18 cellular contexts compared by ENCODE assay signal in the genomic region with DNA sequence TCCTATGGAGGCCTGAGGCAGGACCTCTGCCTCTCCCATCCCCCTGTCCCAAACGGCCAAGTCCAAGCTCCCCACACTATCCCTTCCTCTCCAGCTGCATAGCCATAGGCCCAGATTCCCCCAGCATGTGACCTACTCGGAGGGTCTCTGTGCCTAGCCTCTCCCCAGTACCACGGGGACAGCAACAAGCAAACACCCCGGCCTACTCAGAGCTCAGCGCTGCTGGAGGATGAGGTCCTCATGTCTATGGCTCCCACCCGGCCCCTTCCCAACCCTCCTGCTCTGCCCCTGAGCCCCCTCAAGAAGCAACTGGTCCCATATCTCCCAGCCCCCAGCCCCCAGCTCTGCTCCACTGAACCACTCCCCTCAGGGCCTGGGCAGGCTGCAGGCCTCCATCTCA. TPM values are rescaled to one million over a fixed set of nuclear protein-coding genes. Genes with fewer than 3 reads are reported as not detected.
DNase-seq lines count a peak whose midpoint lies in the region; ATAC-seq lines count a peak whose summit lies in the region.
"Had no signal": no experiment of that assay in that cellular context is flagged by ENCODE, and none has a peak within 500 bp of the region (broad histone marks: within the 10 kb centered on the region; RNA-seq: fewer than 3 reads in every experiment).

No MANE protein-coding gene starts in this region.

- H3K4me1 Mint-ChIP-seq in activated naive CD8-positive, alpha-beta T cell (ENCODE audit: low read depth), result peaks cover 48% of the 10 kb centered on the region
- H3K4me1 Mint-ChIP-seq in activated naive CD8-positive, alpha-beta T cell treated with anti-CD3 and anti-CD28 coated beads, Interleukin-2, amount 50 U/mL, for 24 hours, result peaks cover 25% of the 10 kb centered on the region
- peaks cover 21% of the 10 kb centered on the region for H3K4me1 Mint-ChIP-seq in activated T-helper 17 cell treated with anti-CD3 and anti-CD28 coated beads, Interleukin-2, amount 50 U/mL, for 72 hours
- H3K4me1 Mint-ChIP-seq in naive thymus-derived CD8-positive, alpha-beta T cell, result peaks cover 18 to 43% (median 27%) of the 10 kb centered on the region in 4 donors

- peaks cover 2% of the 10 kb centered on the region for H3K36me3 Mint-ChIP-seq in activated naive CD8-positive, alpha-beta T cell
- peaks cover 16% of the 10 kb centered on the region for H3K36me3 Mint-ChIP-seq in activated naive CD8-positive, alpha-beta T cell treated with anti-CD3 and anti-CD28 coated beads, Interleukin-2, amount 50 U/mL, for 24 hours (ENCODE audit: low read depth)
- H3K36me3 Mint-ChIP-seq in activated T-helper 17 cell treated with anti-CD3 and anti-CD28 coated beads, Interleukin-2, amount 50 U/mL, for 72 hours (ENCODE audit: low read depth), result peaks cover 95% of the 10 kb centered on the region
- peaks cover 0 to 69% (median 13%) of the 10 kb centered on the region in 3 donors for H3K36me3 Mint-ChIP-seq in naive thymus-derived CD8-positive, alpha-beta T cell

- H3K27me3 Mint-ChIP-seq in activated naive CD8-positive, alpha-beta T cell, result no peaks in the 10 kb centered on the region
- no peaks in the 10 kb centered on the region for H3K27me3 Mint-ChIP-seq in activated naive CD8-positive, alpha-beta T cell treated with anti-CD3 and anti-CD28 coated beads, Interleukin-2, amount 50 U/mL, for 24 hours
- H3K27me3 Mint-ChIP-seq in activated T-helper 17 cell treated with anti-CD3 and anti-CD28 coated beads, Interleukin-2, amount 50 U/mL, for 72 hours, result no peaks in the 10 kb centered on the region
- no peaks in the 10 kb centered on the region for H3K27me3 Mint-ChIP-seq in naive thymus-derived CD8-positive, alpha-beta T cell
- H3K27me3 Mint-ChIP-seq: activated naive CD8-positive, alpha-beta T cell treated with anti-CD3 and anti-CD28 coated beads, Interleukin-2, amount 10 ng/mL, durations not matched to agents 7 days and 5 days had no signal

- H3K9me3 Mint-ChIP-seq in activated naive CD8-positive, alpha-beta T cell (ENCODE audit: low read depth), result no peaks in the 10 kb centered on the region
- no peaks in the 10 kb centered on the region for H3K9me3 Mint-ChIP-seq in activated naive CD8-positive, alpha-beta T cell treated with anti-CD3 and anti-CD28 coated beads, Interleukin-2, amount 50 U/mL, for 24 hours
- H3K9me3 Mint-ChIP-seq in activated T-helper 17 cell treated with anti-CD3 and anti-CD28 coated beads, Interleukin-2, amount 50 U/mL, for 72 hours, result no peaks in the 10 kb centered on the region
- H3K9me3 Mint-ChIP-seq in naive thymus-derived CD8-positive, alpha-beta T cell, result no peaks in the 10 kb centered on the region
- H3K9me3 Mint-ChIP-seq: activated naive CD8-positive, alpha-beta T cell treated with anti-CD3 and anti-CD28 coated beads, Interleukin-2, amount 10 ng/mL, durations not matched to agents 7 days and 5 days had no signal

- peak overlapping the region; percentile 54 for H3K27ac Mint-ChIP-seq in activated naive CD8-positive, alpha-beta T cell
- H3K27ac Mint-ChIP-seq in activated naive CD8-positive, alpha-beta T cell treated with anti-CD3 and anti-CD28 coated beads, Interleukin-2, amount 50 U/mL, for 24 hours, result no peak overlapping the region
- peak overlapping the region; percentile 79 for H3K27ac Mint-ChIP-seq in activated T-helper 17 cell treated with anti-CD3 and anti-CD28 coated beads, Interleukin-2, amount 50 U/mL, for 72 hours
- H3K27ac Mint-ChIP-seq in naive thymus-derived CD8-positive, alpha-beta T cell, result peak overlapping the region in 7 of 10 donors; percentile 65 to 91 (median 89)
- H3K27ac Mint-ChIP-seq: activated naive CD8-positive, alpha-beta T cell treated with anti-CD3 and anti-CD28 coated beads, Interleukin-2, amount 10 ng/mL, durations not matched to agents 7 days and 5 days had no signal

- H3K4me3 Mint-ChIP-seq in activated naive CD8-positive, alpha-beta T cell, result no peak overlapping the region
- H3K4me3 Mint-ChIP-seq in activated naive CD8-positive, alpha-beta T cell treated with anti-CD3 and anti-CD28 coated beads, Interleukin-2, amount 50 U/mL, for 24 hours, result no peak overlapping the region
- H3K4me3 Mint-ChIP-seq in activated T-helper 17 cell treated with anti-CD3 and anti-CD28 coated beads, Interleukin-2, amount 50 U/mL, for 72 hours, result no peak overlapping the region
- H3K4me3 Mint-ChIP-seq in naive thymus-derived CD8-positive, alpha-beta T cell, result peak overlapping the region in 1 of 10 donors; percentile 63
- H3K4me3 Mint-ChIP-seq: activated naive CD8-positive, alpha-beta T cell treated with anti-CD3 and anti-CD28 coated beads, Interleukin-2, amount 10 ng/mL, durations not matched to agents 7 days and 5 days had no signal

- POLR2A ChIA-PET in naive thymus-derived CD8-positive, alpha-beta T cell (lab: Charles Lee), result interaction anchor here (1.4 kb wide), 1 partner anchor 24 kb away, joined by 4 read pairs; a partner anchor contains a TSS

- no peak for DNase-seq in activated naive CD8-positive, alpha-beta T cell treated with anti-CD3 and anti-CD28 coated beads, Interleukin-2, amount 50 U/mL, for 24 hours
- DNase-seq in naive thymus-derived CD8-positive, alpha-beta T cell, result no peak
- DNase-seq in NCI-H1092 treated with DMSO at 0.1 percent for 48 hours (lab: John Stamatoyannopoulos, UW), result no peak
- DNase-seq: activated naive CD8-positive, alpha-beta T cell treated with anti-CD3 and anti-CD28 coated beads, Interleukin-2, amount 10 ng/mL, durations not matched to agents 7 days and 5 days; activated T-cell treated with anti-CD3 and anti-CD28 coated beads for 4 hours; Kasumi-1; lower lobe of right lung; NCI-H1694 treated with DMSO at 0.1 percent for 48 hours; NCI-H2171 treated with DMSO at 0.1 percent for 48 hours; NCI-H526 treated with DMSO at 0.1 percent for 48 hours; stimulated activated CD4-positive, alpha-beta T cell treated with anti-CD3 and anti-CD28 coated beads, Interleukin-4, amount 100 ng/mL, for 1 hour; stimulated activated naive CD8-positive, alpha-beta T cell treated with anti-CD3 and anti-CD28 coated beads, Interleukin-15, Interleukin-2, amounts not matched to agents 100 U/mL and 50 U/mL, for 24 hours; WERI-Rb-1 had no signal

- ATAC-seq in activated naive CD8-positive, alpha-beta T cell treated with anti-CD3 and anti-CD28 coated beads, Interleukin-2, amount 50 U/mL, for 24 hours, result no peak
- ATAC-seq in activated T-helper 17 cell treated with anti-CD3 and anti-CD28 coated beads, Interleukin-2, amount 50 U/mL, for 72 hours (replicated peaks), result no peak
- no peak for ATAC-seq in naive thymus-derived CD8-positive, alpha-beta T cell
- ATAC-seq in GM18907 (IDR thresholded peaks at IDR 0.05; ENCODE audit: unreplicated experiment), result no peak
- ATAC-seq in GM21515 (IDR thresholded peaks at IDR 0.05; ENCODE audit: unreplicated experiment), result no peak
- ATAC-seq: HCT116; stimulated activated naive CD8-positive, alpha-beta T cell treated with anti-CD3 and anti-CD28 coated beads, Interleukin-15, Interleukin-2, amounts not matched to agents 100 U/mL and 50 U/mL, for 24 hours had no signal

RNA-seq across cellular contexts. Expression of a gene that starts 24.2 kb away (rescaled TPM):
- 100 to 1,000 TPM in 1 of 2 donors, 10 to 100 TPM in 1; 94.2 to 210 TPM for total RNA-seq in activated T-helper 17 cell treated with anti-CD3 and anti-CD28 coated beads, Interleukin-2, amount 50 U/mL, for 72 hours
- 10 to 100 TPM; 72.7 to 75.2 TPM for total RNA-seq in naive thymus-derived CD8-positive, alpha-beta T cell
- polyA plus RNA-seq in naive thymus-derived CD8-positive, alpha-beta T cell, result 100 to 1,000 TPM; 141 to 283 (median 248) TPM
